ENCODE assay signal across 8 cellular contexts in genomic region chr5:141001854-141002666, GRCh38. TPM values are rescaled to one million over a fixed set of nuclear protein-coding genes. Genes with fewer than 3 reads are reported as not detected.
DNase-seq lines count a peak whose midpoint lies in the region; ATAC-seq and TF ChIP-seq lines count a peak whose summit lies in the region.

No MANE protein-coding gene starts in this region.

- H3K4me1 ChIP-seq in HEK293 (ENCODE audit: control insufficient read depth, insufficient read depth, low read length) (peaks cover 24% of the 10 kb centered on the region), hepatocyte (ENCODE audit: insufficient read depth) (peaks cover 20% of the 10 kb centered on the region), smooth muscle cell (ENCODE audit: low read depth) (peaks cover 42% of the 10 kb centered on the region)

- H3K9me3 ChIP-seq in HEK293 (ENCODE audit: control insufficient read depth, insufficient read depth, low read depth, low read length) (no peaks in the 10 kb centered on the region), hepatocyte (ENCODE audit: low read depth) (no peaks in the 10 kb centered on the region), smooth muscle cell (replicated peaks; ENCODE audit: low read depth) (no peaks in the 10 kb centered on the region)

- POLR2A ChIA-PET in HEK293 (lab: Yijun Ruan, JAX) (interaction anchor here (0.8 kb wide), 1 partner anchor 76 kb away, joined by 3 read pairs; the partner anchor contains the start of gene PCDHAC1), RWPE1 (lab: Yijun Ruan, JAX; ENCODE audit: low non-redundant PET) (no interaction called here)

- peaks cover 31% of the 10 kb centered on the region for H3F3A ChIP-seq in smooth muscle cell (ENCODE audit: low read depth)

- H3K4me2 ChIP-seq in hepatocyte = peak overlapping the region; percentile 78
- H3K4me2 ChIP-seq in smooth muscle cell = peak overlapping the region; percentile 87

- no peak for ATAC-seq in GM21423 (IDR thresholded peaks at IDR 0.05; ENCODE audit: unreplicated experiment)

- CTCF ChIA-PET in HEK293 (lab: Yijun Ruan, JAX) (interaction anchor here (1.2 kb wide), 1 partner anchor 38 kb away, joined by 4 read pairs; no protein-coding TSS in a partner anchor), RWPE1 (lab: Yijun Ruan, JAX) (interaction anchor here (0.6 to 3.1 kb wide), 3 partner anchors 76 to 511 kb away, joined by 3 to 12 read pairs (median 3); partner anchors contain the start of gene PCDHAC1)

- H3K27ac ChIP-seq in HEK293 (ENCODE audit: extremely low read depth, low read depth, low read length) (peak overlapping the region; percentile 62; the same call in 1 of the 2 replicates), RWPE1 (peak overlapping the region; percentile 98), hepatocyte (peak overlapping the region; percentile 85), smooth muscle cell (ENCODE audit: low read depth) (peak overlapping the region; percentile 32)

- H4K20me1 ChIP-seq in hepatocyte (ENCODE audit: insufficient read depth, poor library complexity, severe bottlenecking) (no peaks in the 10 kb centered on the region), smooth muscle cell (ENCODE audit: low read depth) (peaks cover 6% of the 10 kb centered on the region)

- H3K9ac ChIP-seq in smooth muscle cell (ENCODE audit: low read depth) = no peak overlapping the region

- H2AFZ ChIP-seq in hepatocyte = peak overlapping the region; percentile 59
- peak overlapping the region; percentile 57 for H2AFZ ChIP-seq in smooth muscle cell (ENCODE audit: low read depth)

- peak overlapping the region; percentile 39 for H3K4me3 ChIP-seq in HEK293 (ENCODE audit: low read depth, low read length)
- H3K4me3 ChIP-seq in hepatocyte = peak overlapping the region; percentile 25
- peak overlapping the region; percentile 54 for H3K4me3 ChIP-seq in smooth muscle cell

- H3K79me2 ChIP-seq in hepatocyte (peaks cover 5% of the 10 kb centered on the region), smooth muscle cell (ENCODE audit: low read depth) (peaks cover 4% of the 10 kb centered on the region)

- H3K36me3 ChIP-seq in HEK293 (ENCODE audit: control insufficient read depth in 2 of 2, insufficient read depth in 1 of 2, low read length in 2 of 2) (no peaks in the 10 kb centered on the region), hepatocyte (replicated peaks; ENCODE audit: insufficient read depth, low read depth) (no peaks in the 10 kb centered on the region), smooth muscle cell (ENCODE audit: low read depth) (no peaks in the 10 kb centered on the region)

- H3K27me3 ChIP-seq in hepatocyte (no peaks in the 10 kb centered on the region), smooth muscle cell (ENCODE audit: low read depth) (no peaks in the 10 kb centered on the region)

- 8% methylated on average over 19 of the region's 19 CpGs for WGBS in hepatocyte (ENCODE audit: low lambda C conversion rate, missing lambda C conversion rate)
- 2% methylated on average over 19 of the region's 19 CpGs for WGBS in smooth muscle cell (ENCODE audit: low lambda C conversion rate)

- no peaks in the 10 kb centered on the region for H3K9me2 ChIP-seq in hepatocyte (replicated peaks; ENCODE audit: insufficient read depth)

- DNase-seq in RWPE1 (ENCODE audit: low spot score) (peak; percentile 72), hepatocyte (ENCODE audit: low spot score) (peak; percentile 76), smooth muscle cell (lab: John Stamatoyannopoulos, UW; ENCODE audit: unreplicated experiment) (peak; percentile 23), RPMI8226 (no peak), UCSD-AML1 (lab: John Stamatoyannopoulos, UW; ENCODE audit: unreplicated experiment) (no peak), 8988T (no peak)

- TF ChIP-seq CTCF in HEK293 (tag by site-specific recombination; IDR thresholded peaks at IDR 0.05) = no peak
- no peak for TF ChIP-seq CTCF in RWPE1 (conservative IDR thresholded peaks at IDR 0.05; ENCODE audit: low read depth)
- TF ChIP-seq CTCF in hepatocyte (IDR thresholded peaks at IDR 0.05; ENCODE audit: poor library complexity) = no peak
- TF ChIP-seq CTCF in smooth muscle cell (IDR thresholded peaks at IDR 0.05; ENCODE audit: borderline replicate concordance, insufficient read depth, poor library complexity, severe bottlenecking) = no peak

TF ChIP-seq in HEK293, 187 proteins besides CTCF, POLR2A, EP300 and RAD21:
- TF ChIP-seq ZSCAN23 (tag by site-specific recombination; IDR thresholded peaks at IDR 0.05) (no peak), ZNF670 (tag by site-specific recombination; IDR thresholded peaks at IDR 0.05; ENCODE audit: low read depth) (no peak), ZXDB (tag by site-specific recombination; IDR thresholded peaks at IDR 0.05) (peak; percentile 15; the same call in 1 of the 2 replicates), SP2 (tag by site-specific recombination; IDR thresholded peaks at IDR 0.05) (peak; percentile 34; the same call in 1 of the 2 replicates), FEZF1 (tag by site-specific recombination; IDR thresholded peaks at IDR 0.05) (0 out of 2 replicates have a peak, but pooled peaks have one; percentile 32), ZNF311 (tag by site-specific recombination; IDR thresholded peaks at IDR 0.05; ENCODE audit: borderline replicate concordance) (no peak), ZNF548 (tag by site-specific recombination; IDR thresholded peaks at IDR 0.05) (no peak), ZNF449 (tag by site-specific recombination; IDR thresholded peaks at IDR 0.05) (no peak), ZNF335 (tag by site-specific recombination; conservative IDR thresholded peaks at IDR 0.05) (peak; percentile 19; the same call in 1 of the 2 replicates), ZNF391 (tag by site-specific recombination; IDR thresholded peaks at IDR 0.05; ENCODE audit: borderline replicate concordance, low read depth) (no peak), ZFHX2 (tag by site-specific recombination; conservative IDR thresholded peaks at IDR 0.05) (peak; percentile 27; the same call in 1 of the 2 replicates), SP7 (tag by site-specific recombination; IDR thresholded peaks at IDR 0.05) (0 out of 2 replicates have a peak, but pooled peaks have one; percentile 10), ZBTB17 (tag by site-specific recombination; IDR thresholded peaks at IDR 0.05) (peak; percentile 83)

RNA-seq across cellular contexts. Expression of gene PCDHAC2, which starts 35.8 kb away (rescaled TPM):
- 6.8 and 11.3 TPM in 2 replicates for total RNA-seq in hepatocyte
- polyA plus RNA-seq in hepatocyte = 5.4 and 6.4 TPM in 2 replicates
- total RNA-seq in smooth muscle cell = 5.2 and 7.4 TPM in 2 replicates
- polyA plus RNA-seq in smooth muscle cell = 3.5 and 4.7 TPM in 2 replicates

RNA-seq across cellular contexts. Expression of gene PCDHB1, which starts 49.1 kb away (rescaled TPM):
- 0.16 and 0.17 TPM in 2 replicates for total RNA-seq in hepatocyte
- polyA plus RNA-seq in hepatocyte = not detected in 2 replicates
- 0.04 and 0.22 TPM in 2 replicates for total RNA-seq in smooth muscle cell
- polyA plus RNA-seq in smooth muscle cell = not detected in 2 replicates

Comparison
In these comparisons a context has a peak if more than half of its experiments do, and no peak if none do; other contexts are left out.
1. H3K27ac ChIP-seq: peak in every context shown above with its lines; median percentile 98 in RWPE1; 85 in hepatocyte; 62 in HEK293; 32 in smooth muscle cell.
2. DNase-seq: peak in RWPE1 (single experiment), hepatocyte (single experiment) and smooth muscle cell (single experiment); none in RPMI8226 (single experiment), UCSD-AML1 (single experiment) and 8988T (single experiment).
3. Peak in every context shown above with its lines, with median percentiles within 50 percentile points of each other: H3K4me3 ChIP-seq.